In the genomic region with DNA sequence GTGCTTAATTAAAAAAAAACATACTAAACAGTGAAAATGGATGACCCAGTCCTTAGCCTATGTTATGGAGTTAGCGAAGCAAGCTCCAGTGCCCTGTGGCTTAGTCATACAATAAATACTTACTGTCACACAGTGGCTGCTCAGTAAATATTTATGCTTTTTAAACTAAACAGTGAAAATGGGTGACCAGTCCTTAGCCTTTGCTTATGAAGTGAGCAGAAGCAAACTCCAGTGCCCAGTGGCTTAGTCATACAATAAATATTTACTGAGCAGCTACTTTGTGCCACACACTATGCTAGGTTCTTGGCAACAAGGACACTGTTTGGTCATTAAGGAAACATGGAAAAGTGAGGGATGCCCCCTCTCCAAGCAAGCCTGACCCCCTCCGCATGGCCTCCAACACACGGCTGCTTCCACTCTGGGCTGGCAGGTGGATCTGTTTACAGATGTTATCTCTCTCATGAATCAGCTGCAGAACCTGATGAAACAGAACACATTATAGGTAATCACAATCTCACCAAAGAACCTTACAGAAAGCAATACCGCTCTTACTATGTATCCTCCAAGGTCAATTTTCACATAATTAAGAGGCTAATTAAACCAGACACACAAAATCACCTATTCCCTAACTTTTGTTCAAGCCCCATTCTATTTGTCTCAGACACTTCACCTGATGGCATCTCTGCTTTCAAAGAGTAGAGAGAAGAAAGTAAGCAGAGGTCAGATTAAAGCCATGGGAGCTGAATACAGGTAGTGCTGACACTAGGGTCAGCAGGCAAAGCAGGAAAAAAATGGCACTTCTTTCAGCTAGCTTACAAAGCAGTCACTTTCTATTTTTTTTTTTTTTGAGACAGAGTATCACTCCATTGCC, we compare ENCODE assay signal across 1 cellular context.
TF ChIP-seq lines count a peak whose summit lies in the region.

No MANE protein-coding gene starts in this region.

TF ChIP-seq in HEK293, 187 proteins besides CTCF, POLR2A, EP300 and RAD21 (continued from another document):
- peak; percentile 80; the same call in 1 of the 2 replicates for TF ChIP-seq ZNF664 (tag by site-specific recombination; IDR thresholded peaks at IDR 0.05)
- TF ChIP-seq KLF1 (tag by site-specific recombination; IDR thresholded peaks at IDR 0.05), result no peak
